8 cellular contexts compared by ENCODE assay signal in genomic region chr1:236759252-236759859, GRCh38. TPM values are rescaled to one million over a fixed set of nuclear protein-coding genes. Genes with fewer than 3 reads are reported as not detected.
DNase-seq lines count a peak whose midpoint lies in the region; ATAC-seq and TF ChIP-seq lines count a peak whose summit lies in the region.

No MANE protein-coding gene starts in this region.

- H3K4me1 ChIP-seq in mesenchymal stem cell (ENCODE audit: control insufficient read depth, insufficient read depth, low read depth, low read length) = no peaks in the 10 kb centered on the region

- no peak overlapping the region for H2BK12ac ChIP-seq in mesenchymal stem cell (ENCODE audit: low read length in 2 of 2)

- no peak overlapping the region for H3K27ac ChIP-seq in mesenchymal stem cell (ENCODE audit: low read length, poor library complexity, severe bottlenecking)

- no peak overlapping the region for H3K4me3 ChIP-seq in cardiac fibroblast (replicated peaks in 1 of 2; ENCODE audit: low read depth in 2 of 2, low read length in 2 of 2)
- no peak overlapping the region for H3K4me3 ChIP-seq in mesenchymal stem cell (ENCODE audit: insufficient read depth in 1 of 2, low read depth in 1 of 2, low read length in 2 of 2)

- no peaks in the 10 kb centered on the region for H3K9me3 ChIP-seq in mesenchymal stem cell (ENCODE audit: control insufficient read depth, low read length)

- no peak overlapping the region for H4K8ac ChIP-seq in mesenchymal stem cell (ENCODE audit: low read length)

- ATAC-seq in HG03442 (IDR thresholded peaks at IDR 0.05; ENCODE audit: unreplicated experiment) = no peak

- no peak overlapping the region for H2BK5ac ChIP-seq in mesenchymal stem cell (ENCODE audit: low read depth, low read length, poor library complexity, severe bottlenecking)

- TF ChIP-seq CTCF in cardiac fibroblast (IDR thresholded peaks at IDR 0.05; ENCODE audit: low read depth, low read length) = peak; percentile 66

- no peak overlapping the region for H3K14ac ChIP-seq in mesenchymal stem cell (ENCODE audit: low read length in 2 of 2)

- no peaks in the 10 kb centered on the region for H3K79me1 ChIP-seq in mesenchymal stem cell (replicated peaks; ENCODE audit: low read length, poor library complexity, severe bottlenecking)

- no peaks in the 10 kb centered on the region for H3K27me3 ChIP-seq in mesenchymal stem cell (ENCODE audit: control insufficient read depth in 1 of 2, insufficient read depth in 1 of 2, low read length in 2 of 2)

- H2AFZ ChIP-seq in mesenchymal stem cell (ENCODE audit: low read depth, low read length) = no peak overlapping the region

- DNase-seq in NCI-H2196 (lab: John Stamatoyannopoulos, UW; ENCODE audit: unreplicated experiment) (peak; percentile 10), NCI-H2196 treated with DMSO at 0.1 percent for 48 hours (lab: John Stamatoyannopoulos, UW; ENCODE audit: unreplicated experiment) (no peak), H4 (ENCODE audit: low spot score) (peak; percentile 21), NCI-H774 (lab: John Stamatoyannopoulos, UW) (peak; percentile 9), cardiac fibroblast (ENCODE audit: low read depth in 2 of 2) (peak; percentile 59 to 62), mesenchymal stem cell (peak; percentile 51)
- DNase-seq in activated T-cell treated with anti-CD3 and anti-CD28 coated beads, Interleukin-2, amount 50 U/mL, for 1 hour = no peak

- H3K4ac ChIP-seq in mesenchymal stem cell (ENCODE audit: low read depth in 1 of 2, low read length in 2 of 2) = no peak overlapping the region

- no peaks in the 10 kb centered on the region for H3K36me3 ChIP-seq in mesenchymal stem cell (ENCODE audit: control insufficient read depth in 1 of 2, insufficient read depth in 2 of 2, low read depth in 1 of 2, low read length in 2 of 2)

- H4K91ac ChIP-seq in mesenchymal stem cell (ENCODE audit: low read length) = no peak overlapping the region

- no peak overlapping the region for H3K4me2 ChIP-seq in mesenchymal stem cell (ENCODE audit: low read length, poor library complexity, severe bottlenecking)

- H2BK120ac ChIP-seq in mesenchymal stem cell (ENCODE audit: low read depth, low read length) = no peak overlapping the region

- H2AK5ac ChIP-seq in mesenchymal stem cell (ENCODE audit: low read length, severe bottlenecking) = no peak overlapping the region

- H2BK15ac ChIP-seq in mesenchymal stem cell (ENCODE audit: low read depth, poor library complexity, severe bottlenecking) = no peak overlapping the region

- H3K23ac ChIP-seq in mesenchymal stem cell (ENCODE audit: low read length in 2 of 2) = no peak overlapping the region

- no peak overlapping the region for H3K9ac ChIP-seq in mesenchymal stem cell (ENCODE audit: low read length)

- H3K18ac ChIP-seq in mesenchymal stem cell (ENCODE audit: low read depth in 1 of 2, low read length in 2 of 2) = no peak overlapping the region

- WGBS in mesenchymal stem cell = 49% methylated on average over 3 of the region's 3 CpGs

RNA-seq across cellular contexts. Expression of gene MTR, which starts 35.7 kb away (rescaled TPM):
- 8.4 and 11.3 TPM in 2 replicates for total RNA-seq in H4 (2014; rRNA removed; shearing (Covaris generic))
- 7.8 TPM for polyA plus RNA-seq in mesenchymal stem cell (2013, experiment 1 of 2)
- polyA plus RNA-seq in mesenchymal stem cell (2013, experiment 2 of 2) = 7.5 TPM

Comparison
In these comparisons a context has a peak if more than half of its experiments do, and no peak if none do; other contexts are left out.
1. DNase-seq: peak in NCI-H2196 (single experiment), H4 (single experiment), NCI-H774 (single experiment), cardiac fibroblast (2 of 2) and mesenchymal stem cell (single experiment); none in NCI-H2196 treated with DMSO at 0.1 percent for 48 hours (single experiment) and activated T-cell treated with anti-CD3 and anti-CD28 coated beads, Interleukin-2, amount 50 U/mL, for 1 hour (single experiment).